In the genomic region with DNA sequence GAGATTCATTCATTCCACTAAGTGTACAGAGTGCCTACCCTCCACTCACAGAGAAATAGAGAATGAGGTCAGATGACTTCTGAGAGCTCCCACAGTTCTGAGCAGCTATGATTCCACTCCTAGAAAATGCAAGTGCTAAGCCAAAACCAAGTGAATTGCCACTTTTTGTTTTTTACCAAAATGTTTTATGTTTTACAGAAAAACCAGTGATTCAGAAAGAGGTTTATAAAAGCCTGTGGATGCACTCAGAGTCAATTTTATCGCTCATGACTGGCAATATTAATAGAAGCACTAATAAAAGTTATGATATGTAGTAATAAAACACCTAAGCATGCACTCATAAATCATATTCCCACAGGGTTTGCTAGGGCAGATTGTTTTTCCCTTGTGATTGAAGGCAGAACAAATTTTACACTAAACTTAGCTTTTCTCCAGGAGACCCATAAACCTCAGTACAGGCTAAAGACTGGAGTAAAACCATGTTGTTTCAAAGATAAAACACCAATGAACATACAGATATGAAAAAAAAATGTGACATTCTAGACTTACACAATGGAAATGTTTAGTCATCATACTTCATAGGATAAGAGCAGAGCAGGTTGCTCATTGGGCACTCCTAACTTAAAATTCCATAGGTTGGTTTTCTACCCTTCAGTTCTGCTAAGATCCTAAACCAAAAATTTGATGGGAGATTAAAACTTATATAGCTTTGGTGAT, we compare ENCODE assay signal across 20 cellular contexts.
A peak's percentile ranks its signal among the peaks of the same experiment; 100 is the strongest.
DNase-seq lines count a peak whose midpoint lies in the region; TF ChIP-seq lines count a peak whose summit lies in the region.
"Had no signal": no experiment of that assay in that cellular context is flagged by ENCODE, and none has a peak within 500 bp of the region (broad histone marks: within the 10 kb centered on the region; RNA-seq: fewer than 3 reads in every experiment).

No MANE protein-coding gene starts in this region.

- H3K14ac ChIP-seq in mesenchymal stem cell (ENCODE audit: low read length in 2 of 2) = no peak overlapping the region

- DNase-seq in AG04450 (ENCODE audit: low read depth, low spot score) (peak; percentile 51), LHCN-M2 (ENCODE audit: low read depth) (peak; percentile 66), chondrocyte (ENCODE audit: low spot score) (no peak), mesenchymal stem cell (no peak), G401 (ENCODE audit: low spot score) (no peak), A673 (ENCODE audit: low spot score) (no peak)
- no peak for DNase-seq in NK-92 treated with Interleukin-12 subunit alpha and Interleukin-12 subunit beta, amount 100 ng/mL, for 24 hours (lab: John Stamatoyannopoulos, UW)
- DNase-seq in activated CD4-positive, CD25-positive, alpha-beta regulatory T cell (lab: John Stamatoyannopoulos, UW) = no peak
- DNase-seq: activated CD4-positive, alpha-beta T cell treated with anti-CD3 and anti-CD28 coated beads for 48 hours; CD8-positive, alpha-beta memory T cell; cerebellar nuclear complex; DMS79; effector memory CD8-positive, alpha-beta T cell; left cardiac atrium; retina; stimulated activated CD4-positive, alpha-beta T cell treated with anti-CD3 and anti-CD28 coated beads, Interleukin-15, amount 100 ng/mL, for 24 hours had no signal

- H2BK15ac ChIP-seq in mesenchymal stem cell (ENCODE audit: low read depth, poor library complexity, severe bottlenecking) = no peak overlapping the region

- in situ Hi-C loops in G401 (cut with HindIII; ENCODE audit: low sequenced_read_pairs) = no loop called here

- CTCF ChIA-PET in AG04450 (lab: Charles Lee) = interaction anchor here (0.5 to 1.2 kb wide), 3 partner anchors 10 to 51 kb away, joined by 3 read pairs; no protein-coding TSS in a partner anchor
- CTCF ChIA-PET in A673 (lab: Charles Lee) = no interaction called here

- H3K4me1 Mint-ChIP-seq in chondrocyte (ENCODE audit: low read depth) = peaks cover 12% of the 10 kb centered on the region
- H3K4me1 Mint-ChIP-seq: CD8-positive, alpha-beta memory T cell; stimulated activated effector memory CD8-positive, alpha-beta T cell treated with anti-CD3 and anti-CD28 coated beads, Interleukin-12 subunit alpha, Interleukin-12 subunit beta, amount 100 ng/mL, for 72 hours had no signal

- no peak overlapping the region for H3K4ac ChIP-seq in mesenchymal stem cell (ENCODE audit: low read depth in 1 of 2, low read length in 2 of 2)

- no peak overlapping the region for H3K4me3 ChIP-seq in AG04450 (ENCODE audit: low read depth, low read length)
- no peak overlapping the region for H3K4me3 ChIP-seq in mesenchymal stem cell (ENCODE audit: insufficient read depth in 1 of 2, low read depth in 1 of 2, low read length in 2 of 2)
- no peak overlapping the region for H3K4me3 ChIP-seq in A673 (ENCODE audit: low read depth, low read length, poor library complexity, severe bottlenecking)
- H3K4me3 ChIP-seq: HAP-1, SK-N-MC had no signal

- no peak overlapping the region for H2BK5ac ChIP-seq in mesenchymal stem cell (ENCODE audit: low read depth, low read length, poor library complexity, severe bottlenecking)

- H3K27ac Mint-ChIP-seq in chondrocyte (ENCODE audit: unreplicated experiment) = peak overlapping the region; percentile 60
- H3K27ac Mint-ChIP-seq: CD8-positive, alpha-beta memory T cell; effector memory CD8-positive, alpha-beta T cell; stimulated activated effector memory CD8-positive, alpha-beta T cell treated with anti-CD3 and anti-CD28 coated beads, Interleukin-12 subunit alpha, Interleukin-12 subunit beta, amount 100 ng/mL, for 72 hours had no signal

- H3K9ac ChIP-seq in mesenchymal stem cell (ENCODE audit: low read length) = peak overlapping the region; percentile 75
- H3K9ac ChIP-seq: KMS-11 had no signal

- no TSS peak for BruUV-seq in A673 (replicated peaks; lab: Mats Ljungman, UMichigan)

- peak overlapping the region; percentile 33 for H3K27ac ChIP-seq in AG04450 (ENCODE audit: low read depth, low read length)
- no peak overlapping the region for H3K27ac ChIP-seq in mesenchymal stem cell (ENCODE audit: low read length, poor library complexity, severe bottlenecking)
- H3K27ac ChIP-seq in A673 (ENCODE audit: low read depth, low read length, poor library complexity, severe bottlenecking) = no peak overlapping the region
- H3K27ac ChIP-seq: KMS-11, SK-N-MC had no signal

- H3K4me2 ChIP-seq in mesenchymal stem cell (ENCODE audit: low read length, poor library complexity, severe bottlenecking) = no peak overlapping the region
- H3K4me2 ChIP-seq: KMS-11 had no signal

- no peak overlapping the region for H3K23ac ChIP-seq in mesenchymal stem cell (ENCODE audit: low read length in 2 of 2)

- no peaks in the 10 kb centered on the region for H3K79me1 ChIP-seq in mesenchymal stem cell (replicated peaks; ENCODE audit: low read length, poor library complexity, severe bottlenecking)

- H4K91ac ChIP-seq in mesenchymal stem cell (ENCODE audit: low read length) = no peak overlapping the region

- no CpG with 5 or more reads among the region's 1 CpG for WGBS in mesenchymal stem cell

- H2AFZ ChIP-seq in mesenchymal stem cell (ENCODE audit: low read depth, low read length) = no peak overlapping the region

- no peak overlapping the region for H2AK5ac ChIP-seq in mesenchymal stem cell (ENCODE audit: low read length, severe bottlenecking)

- H3K36me3 ChIP-seq in mesenchymal stem cell (ENCODE audit: control insufficient read depth in 1 of 2, insufficient read depth in 2 of 2, low read depth in 1 of 2, low read length in 2 of 2) (no peaks in the 10 kb centered on the region), A673 (ENCODE audit: insufficient read depth, low read length, poor library complexity, severe bottlenecking) (no peaks in the 10 kb centered on the region)
- H3K36me3 ChIP-seq: HAP-1 had no signal

- H2BK120ac ChIP-seq in mesenchymal stem cell (ENCODE audit: low read depth, low read length) = no peak overlapping the region

- no peak overlapping the region for H2BK12ac ChIP-seq in mesenchymal stem cell (ENCODE audit: low read length in 2 of 2)

- no peaks in the 10 kb centered on the region for H3K27me3 ChIP-seq in AG04450 (ENCODE audit: control insufficient read depth, insufficient read depth, low read length)
- H3K27me3 ChIP-seq in mesenchymal stem cell (ENCODE audit: control insufficient read depth in 1 of 2, insufficient read depth in 1 of 2, low read length in 2 of 2) = no peaks in the 10 kb centered on the region
- H3K27me3 ChIP-seq in A673 (replicated peaks; ENCODE audit: insufficient read depth, low read depth, low read length, poor library complexity) = no peaks in the 10 kb centered on the region

- H3K9me3 Mint-ChIP-seq in chondrocyte (ENCODE audit: low read depth) = peaks cover 5% of the 10 kb centered on the region
- H3K9me3 Mint-ChIP-seq: CD8-positive, alpha-beta memory T cell; effector memory CD8-positive, alpha-beta T cell; stimulated activated effector memory CD8-positive, alpha-beta T cell treated with anti-CD3 and anti-CD28 coated beads, Interleukin-12 subunit alpha, Interleukin-12 subunit beta, amount 100 ng/mL, for 72 hours had no signal

- POLR2A ChIA-PET in AG04450 (lab: Yijun Ruan, JAX) = interaction anchor here (0.6 to 0.7 kb wide), 2 partner anchors 216 to 391 kb away, joined by 3 to 8 read pairs; no protein-coding TSS in a partner anchor
- POLR2A ChIA-PET in A673 (lab: Charles Lee; ENCODE audit: low non-redundant PET) = no interaction called here

- intact Hi-C loops in A673 (cut with micrococcal nuclease; ENCODE audit: unreplicated experiment) = no loop called here

- peaks cover 8% of the 10 kb centered on the region for H3K36me3 Mint-ChIP-seq in chondrocyte (ENCODE audit: low read depth)
- H3K36me3 Mint-ChIP-seq: stimulated activated effector memory CD8-positive, alpha-beta T cell treated with anti-CD3 and anti-CD28 coated beads, Interleukin-12 subunit alpha, Interleukin-12 subunit beta, amount 100 ng/mL, for 72 hours had no signal

- H4K8ac ChIP-seq in mesenchymal stem cell (ENCODE audit: low read length) = no peak overlapping the region

- H3K18ac ChIP-seq in mesenchymal stem cell (ENCODE audit: low read depth in 1 of 2, low read length in 2 of 2) = no peak overlapping the region

- TF ChIP-seq CTCF in AG04450 (IDR thresholded peaks at IDR 0.05; ENCODE audit: low read depth, low read length) (no peak), chondrocyte (IDR thresholded peaks at IDR 0.05) (no peak), A673 (conservative IDR thresholded peaks at IDR 0.05; ENCODE audit: low read depth, low read length) (no peak)

- peaks cover 7% of the 10 kb centered on the region for H3K9me3 ChIP-seq in AG04450 (ENCODE audit: control insufficient read depth, insufficient read depth, low read length)
- no peaks in the 10 kb centered on the region for H3K9me3 ChIP-seq in mesenchymal stem cell (ENCODE audit: control insufficient read depth, low read length)
- H3K9me3 ChIP-seq in A673 (ENCODE audit: low read depth, low read length, poor library complexity, severe bottlenecking) = no peaks in the 10 kb centered on the region
- H3K9me3 ChIP-seq: HAP-1 had no signal

- H3K4me3 Mint-ChIP-seq in chondrocyte (ENCODE audit: unreplicated experiment) = no peak overlapping the region
- H3K4me3 Mint-ChIP-seq: CD8-positive, alpha-beta memory T cell; effector memory CD8-positive, alpha-beta T cell; stimulated activated effector memory CD8-positive, alpha-beta T cell treated with anti-CD3 and anti-CD28 coated beads, Interleukin-12 subunit alpha, Interleukin-12 subunit beta, amount 100 ng/mL, for 72 hours had no signal

- H3K4me1 ChIP-seq in mesenchymal stem cell (ENCODE audit: control insufficient read depth, insufficient read depth, low read depth, low read length) (no peaks in the 10 kb centered on the region), A673 (ENCODE audit: insufficient read depth, low read length, poor library complexity, severe bottlenecking) (no peaks in the 10 kb centered on the region)
- H3K4me1 ChIP-seq: HAP-1 had no signal

- H3K27me3 Mint-ChIP-seq in chondrocyte (ENCODE audit: low read depth) = no peaks in the 10 kb centered on the region
- H3K27me3 Mint-ChIP-seq: effector memory CD8-positive, alpha-beta T cell had no signal

Comparison
In these comparisons a context has a peak if more than half of its experiments do, and no peak if none do; other contexts are left out.
1. DNase-seq: peak in AG04450 (single experiment) and LHCN-M2 (single experiment); none in chondrocyte (single experiment), mesenchymal stem cell (single experiment), NK-92 treated with Interleukin-12 subunit alpha and Interleukin-12 subunit beta, amount 100 ng/mL, for 24 hours (single experiment), G401 (single experiment), A673 (single experiment) and activated CD4-positive, CD25-positive, alpha-beta regulatory T cell (0 of 4).